ENCODE assay signal across 1 cellular context in genomic region chr16:50685456-50686058, GRCh38.
TF ChIP-seq lines count a peak whose summit lies in the region.

No MANE protein-coding gene starts in this region.

TF ChIP-seq in HepG2, 621 proteins besides CTCF, POLR2A, EP300 and RAD21:
- TF ChIP-seq ZNF296 (CRISPR knock-in tag; conservative IDR thresholded peaks at IDR 0.05) (no peak), PRMT3 (CRISPR knock-in tag; IDR thresholded peaks at IDR 0.05; ENCODE audit: borderline replicate concordance, low read depth) (no peak), ZNF235 (CRISPR knock-in tag; IDR thresholded peaks at IDR 0.05; ENCODE audit: borderline replicate concordance) (no peak), ATF7-NPFF (CRISPR knock-in tag; IDR thresholded peaks at IDR 0.05; ENCODE audit: low read depth) (no peak), SMARCE1 (IDR thresholded peaks at IDR 0.05; ENCODE audit: borderline replicate concordance) (no peak), ZFP82 (CRISPR knock-in tag; IDR thresholded peaks at IDR 0.05; ENCODE audit: borderline replicate concordance) (no peak), SKIL (CRISPR knock-in tag; IDR thresholded peaks at IDR 0.05; ENCODE audit: borderline replicate concordance) (no peak), ZBTB2 (CRISPR knock-in tag; IDR thresholded peaks at IDR 0.05; ENCODE audit: low read depth) (no peak), ZNF569 (CRISPR knock-in tag; IDR thresholded peaks at IDR 0.05; ENCODE audit: borderline replicate concordance) (no peak), HOXA3 (CRISPR knock-in tag; IDR thresholded peaks at IDR 0.05) (no peak), ZNF343 (CRISPR knock-in tag; IDR thresholded peaks at IDR 0.05) (no peak), POLR2AphosphoS5 (IDR thresholded peaks at IDR 0.05; ENCODE audit: low read depth, low read length) (no peak), ZNF317 (CRISPR knock-in tag; IDR thresholded peaks at IDR 0.05) (no peak), ZBTB8A (CRISPR knock-in tag; IDR thresholded peaks at IDR 0.05; ENCODE audit: borderline replicate concordance, low read depth) (no peak), SKI (IDR thresholded peaks at IDR 0.05; ENCODE audit: partially characterized antibody) (no peak), ZNF549 (CRISPR knock-in tag; IDR thresholded peaks at IDR 0.05) (no peak), HOXA9 (CRISPR knock-in tag; IDR thresholded peaks at IDR 0.05; ENCODE audit: borderline replicate concordance) (no peak), ZXDC (CRISPR knock-in tag; IDR thresholded peaks at IDR 0.05) (no peak)
